Comparison of ENCODE assay signal across 1 cellular context in genomic region chr17:49968380-49969133, GRCh38.
TF ChIP-seq lines count a peak whose summit lies in the region.

No MANE protein-coding gene starts in this region.

TF ChIP-seq in GM12878, 131 proteins besides CTCF, POLR2A, EP300 and RAD21 (continued from another document):
- no peak for TF ChIP-seq SIX5 (IDR thresholded peaks at IDR 0.05; ENCODE audit: low read depth, low read length, severe bottlenecking)
- TF ChIP-seq EGR1 (IDR thresholded peaks at IDR 0.05; ENCODE audit: borderline replicate concordance in 1 of 2, low read depth in 2 of 2, low read length in 2 of 2), result peak in 1 of 2 experiments; percentile 38; a peak in 1 of 3 replicates
